ENCODE assay signal across 8 cellular contexts in the genomic region with DNA sequence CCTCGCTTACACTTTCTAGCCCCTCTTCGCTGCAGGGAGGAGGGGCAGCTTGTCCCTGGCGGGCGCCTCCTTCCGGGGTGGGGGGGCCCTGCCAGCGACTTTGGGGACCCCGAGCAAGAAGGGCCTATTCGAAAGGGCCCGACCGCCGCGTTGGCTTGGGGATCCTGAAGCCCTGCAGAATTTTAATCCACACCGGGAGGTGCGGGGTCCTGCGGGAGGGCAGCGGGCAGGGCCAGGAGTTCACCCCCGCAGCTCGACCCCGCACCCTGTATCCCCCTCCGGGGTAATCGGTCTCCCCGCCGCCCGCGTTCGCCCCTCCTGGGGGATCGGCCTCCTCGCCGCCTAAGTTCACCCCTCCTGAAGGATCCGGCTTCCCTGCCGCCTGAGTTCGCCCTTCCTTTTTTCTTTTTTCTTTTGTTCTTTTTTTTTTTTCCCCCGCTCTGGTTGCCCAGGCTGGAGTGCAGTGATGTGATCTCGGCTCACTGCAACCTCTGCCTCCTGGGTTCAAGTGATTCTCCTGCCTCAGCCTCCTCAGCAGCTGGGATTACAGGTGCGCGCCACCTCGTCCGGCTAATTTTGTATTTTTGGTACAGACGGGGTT. TPM values are rescaled to one million over a fixed set of nuclear protein-coding genes. Genes with fewer than 3 reads are reported as not detected.
A peak's percentile ranks its signal among the peaks of the same experiment; 100 is the strongest.
DNase-seq lines count a peak whose midpoint lies in the region; ATAC-seq lines count a peak whose summit lies in the region.

No MANE protein-coding gene starts in this region.

- H3K4me1 ChIP-seq in CD4-positive, CD25-positive, alpha-beta regulatory T cell (ENCODE audit: control insufficient read depth, insufficient read depth, low read length, poor library complexity, severe bottlenecking), result peaks cover 58% of the 10 kb centered on the region
- peaks cover 14% of the 10 kb centered on the region for H3K4me1 ChIP-seq in neuron (ENCODE audit: insufficient read depth, low read length)

- H3K27ac ChIP-seq in CD4-positive, CD25-positive, alpha-beta regulatory T cell (ENCODE audit: insufficient read depth, low read length, poor library complexity, severe bottlenecking), result peak overlapping the region; percentile 88

- peaks cover 6% of the 10 kb centered on the region for H3K36me3 Mint-ChIP-seq in CD4-positive, CD25-positive, alpha-beta regulatory T cell

- ATAC-seq in CD4-positive, CD25-positive, alpha-beta regulatory T cell (ENCODE audit: low read depth in 2 of 2), result no peak

- H3K9me3 ChIP-seq in CD4-positive, CD25-positive, alpha-beta regulatory T cell (ENCODE audit: control insufficient read depth in 2 of 2, low read length in 2 of 2), result no peaks in the 10 kb centered on the region
- no peaks in the 10 kb centered on the region for H3K9me3 ChIP-seq in neuron (ENCODE audit: low read length)

- H3K27ac Mint-ChIP-seq in CD4-positive, CD25-positive, alpha-beta regulatory T cell, result peak overlapping the region; percentile 94 to 97 (median 96)

- H3K4me1 Mint-ChIP-seq in CD4-positive, CD25-positive, alpha-beta regulatory T cell, result peaks cover 0 to 46% (median 19%) of the 10 kb centered on the region in 4 donors

- peaks cover 4% of the 10 kb centered on the region for H3K27me3 Mint-ChIP-seq in CD4-positive, CD25-positive, alpha-beta regulatory T cell

- H3K36me3 ChIP-seq in CD4-positive, CD25-positive, alpha-beta regulatory T cell (ENCODE audit: control insufficient read depth, insufficient read depth, low read length), result peaks cover 13% of the 10 kb centered on the region
- peaks cover 16% of the 10 kb centered on the region for H3K36me3 ChIP-seq in neuron (ENCODE audit: insufficient read depth, low read length)

- H2AFZ ChIP-seq in neuron (ENCODE audit: low read depth, low read length), result peak overlapping the region; percentile 59

- peaks cover 0 to 3% (median 0%) of the 10 kb centered on the region in 7 donors for H3K9me3 Mint-ChIP-seq in CD4-positive, CD25-positive, alpha-beta regulatory T cell

- no peak for DNase-seq in CD4-positive, CD25-positive, alpha-beta regulatory T cell
- DNase-seq in NCI-H69 (lab: John Stamatoyannopoulos, UW), result peak; percentile 24
- DNase-seq in effector CD4-positive, alpha-beta T cell, result peak; percentile 29
- DNase-seq in A172 (ENCODE audit: low spot score), result no peak
- no peak for DNase-seq in islet precursor cell
- DNase-seq in HK-2 (ENCODE audit: unreplicated experiment), result no peak
- no peak for DNase-seq in NCI-H226

- H3K4me3 Mint-ChIP-seq in CD4-positive, CD25-positive, alpha-beta regulatory T cell, result peak overlapping the region; percentile 96 to 99 (median 98)

- no peaks in the 10 kb centered on the region for H3K27me3 ChIP-seq in CD4-positive, CD25-positive, alpha-beta regulatory T cell (ENCODE audit: control insufficient read depth, insufficient read depth, low read length)
- H3K27me3 ChIP-seq in neuron (ENCODE audit: insufficient read depth, low read length), result no peaks in the 10 kb centered on the region

- peak overlapping the region; percentile 89 for H3K4me3 ChIP-seq in CD4-positive, CD25-positive, alpha-beta regulatory T cell (ENCODE audit: low read depth, low read length)
- H3K4me3 ChIP-seq in neuron (ENCODE audit: low read length), result peak overlapping the region; percentile 69

RNA-seq across cellular contexts. Expression of a gene that starts 0.7 kb away (rescaled TPM):
- 131 TPM for total RNA-seq in CD4-positive, CD25-positive, alpha-beta regulatory T cell
- 10 to 100 TPM; 73.6 to 91.1 (median 88.0) TPM for polyA plus RNA-seq in CD4-positive, CD25-positive, alpha-beta regulatory T cell
- 17.4 and 21.5 TPM in 2 replicates for total RNA-seq in A172 (2014; rRNA removed; shearing (Covaris generic))

RNA-seq across cellular contexts. Expression of a gene that starts 1.3 kb away (rescaled TPM):
- 16.5 TPM for total RNA-seq in CD4-positive, CD25-positive, alpha-beta regulatory T cell
- under 1 TPM; 0.47 to 0.82 (median 0.70) TPM for polyA plus RNA-seq in CD4-positive, CD25-positive, alpha-beta regulatory T cell
- 2.7 and 2.8 TPM in 2 replicates for total RNA-seq in A172 (2014; rRNA removed; shearing (Covaris generic))

RNA-seq across cellular contexts. Expression of a gene that starts 44.4 kb away (rescaled TPM):
- 340 TPM for total RNA-seq in CD4-positive, CD25-positive, alpha-beta regulatory T cell
- 10 to 100 TPM; 28.7 to 38.2 (median 32.0) TPM for polyA plus RNA-seq in CD4-positive, CD25-positive, alpha-beta regulatory T cell
- 40.4 and 53.8 TPM in 2 replicates for total RNA-seq in A172 (2014; rRNA removed; shearing (Covaris generic))

RNA-seq across cellular contexts. Expression of a gene that starts 55.9 kb away (rescaled TPM):
- total RNA-seq in CD4-positive, CD25-positive, alpha-beta regulatory T cell, result 78.0 TPM
- polyA plus RNA-seq in CD4-positive, CD25-positive, alpha-beta regulatory T cell, result 10 to 100 TPM; 12.0 to 13.6 (median 12.9) TPM
- 167 and 176 TPM in 2 replicates for total RNA-seq in A172 (2014; rRNA removed; shearing (Covaris generic))

Comparison
In these comparisons a context has a peak if more than half of its experiments do, and no peak if none do; other contexts are left out.
1. DNase-seq: peak in NCI-H69 (single experiment) and effector CD4-positive, alpha-beta T cell (single experiment); none in CD4-positive, CD25-positive, alpha-beta regulatory T cell (0 of 3), A172 (single experiment), islet precursor cell (single experiment), HK-2 (single experiment) and NCI-H226 (single experiment).